8 cellular contexts compared by ENCODE assay signal in genomic region chr17:67246398-67246647, GRCh38. TPM values are rescaled to one million over a fixed set of nuclear protein-coding genes. Genes with fewer than 3 reads are reported as not detected.
A peak's percentile ranks its signal among the peaks of the same experiment; 100 is the strongest.
DNase-seq lines count a peak whose midpoint lies in the region; ATAC-seq and TF ChIP-seq lines count a peak whose summit lies in the region.

No MANE protein-coding gene starts in this region.

- TF ChIP-seq POLR2A in body of pancreas (IDR thresholded peaks at IDR 0.05) = no peak

- H3K27me3 ChIP-seq in left ventricle myocardium inferior (ENCODE audit: low read depth) (no peaks in the 10 kb centered on the region), body of pancreas (no peaks in the 10 kb centered on the region), mesendoderm (ENCODE audit: insufficient read depth, low read length, poor library complexity) (no peaks in the 10 kb centered on the region)

- H3K4me2 ChIP-seq in mesendoderm (ENCODE audit: low read length) = peak overlapping the region; percentile 72

- peak overlapping the region; percentile 92 for H3K23ac ChIP-seq in mesendoderm (ENCODE audit: low read length)

- H3K4me3 ChIP-seq in left ventricle myocardium inferior = peak overlapping the region; percentile 99
- H3K4me3 ChIP-seq in body of pancreas = peak overlapping the region in 1 of 2 donors; percentile 97
- H3K4me3 ChIP-seq in mesendoderm (ENCODE audit: low read length) = peak overlapping the region; percentile 80

- H3K9me3 ChIP-seq in left ventricle myocardium inferior (replicated peaks) (no peaks in the 10 kb centered on the region), body of pancreas (no peaks in the 10 kb centered on the region)

- WGBS in body of pancreas, 2 donors = 52 to 55% methylated on average over 4 to 8 of the region's 8 CpGs
- WGBS in mesendoderm (ENCODE audit: extremely low coverage, insufficient coverage, low lambda C conversion rate) = no CpG with 5 or more reads among the region's 8 CpGs

- peak overlapping the region; percentile 98 for H2BK120ac ChIP-seq in mesendoderm (ENCODE audit: low read depth, low read length)

- DNase-seq in left ventricle myocardium inferior = no peak
- DNase-seq in left cardiac atrium = no peak
- no peak for DNase-seq in body of pancreas
- DNase-seq in mesendoderm = no peak
- no peak for DNase-seq in stimulated activated CD4-positive, alpha-beta T cell treated with anti-CD3 and anti-CD28 coated beads, Interleukin-4, amount 100 ng/mL, for 24 hours
- DNase-seq in middle frontal gyrus (ENCODE audit: extremely low spot score, low spot score) = no peak

- TF ChIP-seq CTCF in left ventricle myocardium inferior (IDR thresholded peaks at IDR 0.05; ENCODE audit: borderline replicate concordance) (no peak), body of pancreas (IDR thresholded peaks at IDR 0.05) (no peak)

- H3K36me3 ChIP-seq in left ventricle myocardium inferior = no peaks in the 10 kb centered on the region
- no peaks in the 10 kb centered on the region for H3K36me3 ChIP-seq in body of pancreas (replicated peaks in 1 of 2; ENCODE audit: insufficient read depth in 1 of 2, low read depth in 2 of 2)
- H3K36me3 ChIP-seq in mesendoderm (ENCODE audit: control insufficient read depth, insufficient read depth, low read length) = no peaks in the 10 kb centered on the region

- ATAC-seq in left cardiac atrium (no peak), body of pancreas (no peak), HG03457 (IDR thresholded peaks at IDR 0.05; ENCODE audit: unreplicated experiment) (no peak), HG02798 (IDR thresholded peaks at IDR 0.05; ENCODE audit: poor library complexity, unreplicated experiment) (no peak)

- H3K18ac ChIP-seq in mesendoderm (ENCODE audit: low read length) = peak overlapping the region; percentile 99

- no peak overlapping the region for H2BK5ac ChIP-seq in mesendoderm (ENCODE audit: low read length)

- peaks cover 15% of the 10 kb centered on the region for H3K79me2 ChIP-seq in mesendoderm (ENCODE audit: control insufficient read depth, insufficient read depth, low read length)

- H3K27ac ChIP-seq in left ventricle myocardium inferior (replicated peaks) (peak overlapping the region; percentile 89), body of pancreas (peak overlapping the region; percentile 25 to 94 (median 90)), mesendoderm (ENCODE audit: low read depth, low read length) (peak overlapping the region; percentile 94)

- H3K79me1 ChIP-seq in mesendoderm (ENCODE audit: low read length) = no peaks in the 10 kb centered on the region

- no peak overlapping the region for H2AK5ac ChIP-seq in mesendoderm (ENCODE audit: low read length)

- H3K4me1 ChIP-seq in left ventricle myocardium inferior (peaks cover 52% of the 10 kb centered on the region), body of pancreas (peaks cover 30% of the 10 kb centered on the region), mesendoderm (ENCODE audit: control insufficient read depth, low read depth, low read length) (peaks cover 4% of the 10 kb centered on the region)

- H3K56ac ChIP-seq in mesendoderm (ENCODE audit: low read length) = peak overlapping the region; percentile 95

- H4K5ac ChIP-seq in mesendoderm (ENCODE audit: low read length) = no peak overlapping the region

- intact Hi-C loops in left ventricle myocardium inferior (cut with micrococcal nuclease) = no loop called here
- intact Hi-C loops in left cardiac atrium (cut with DNase I) = loop anchor here in 1 of 2 donors (10.0 kb wide), 1 partner anchor 48 kb away; no protein-coding TSS in a partner anchor
- intact Hi-C loops in body of pancreas (cut with DNase I) = no loop called here

- H3K9ac ChIP-seq in mesendoderm (ENCODE audit: low read length) = peak overlapping the region; percentile 95

- H3K4ac ChIP-seq in mesendoderm (ENCODE audit: low read depth, low read length) = peak overlapping the region; percentile 81

- peak overlapping the region; percentile 37 for H2BK15ac ChIP-seq in mesendoderm (replicated peaks; ENCODE audit: low read depth)

- H4K8ac ChIP-seq in mesendoderm (ENCODE audit: low read depth, low read length) = peak overlapping the region; percentile 17

RNA-seq across cellular contexts. Expression of gene HELZ, which starts 1.3 kb away (rescaled TPM):
- total RNA-seq in left ventricle myocardium inferior (36.7 TPM), left cardiac atrium (10 to 100 TPM; 34.5 to 36.0 TPM), body of pancreas (10 to 100 TPM; 21.0 to 34.6 TPM)
- polyA plus RNA-seq in mesendoderm (2013, experiment 1 of 2) = 16.0 TPM
- 14.8 TPM for polyA plus RNA-seq in mesendoderm (2013, experiment 2 of 2)
